In the genomic region with DNA sequence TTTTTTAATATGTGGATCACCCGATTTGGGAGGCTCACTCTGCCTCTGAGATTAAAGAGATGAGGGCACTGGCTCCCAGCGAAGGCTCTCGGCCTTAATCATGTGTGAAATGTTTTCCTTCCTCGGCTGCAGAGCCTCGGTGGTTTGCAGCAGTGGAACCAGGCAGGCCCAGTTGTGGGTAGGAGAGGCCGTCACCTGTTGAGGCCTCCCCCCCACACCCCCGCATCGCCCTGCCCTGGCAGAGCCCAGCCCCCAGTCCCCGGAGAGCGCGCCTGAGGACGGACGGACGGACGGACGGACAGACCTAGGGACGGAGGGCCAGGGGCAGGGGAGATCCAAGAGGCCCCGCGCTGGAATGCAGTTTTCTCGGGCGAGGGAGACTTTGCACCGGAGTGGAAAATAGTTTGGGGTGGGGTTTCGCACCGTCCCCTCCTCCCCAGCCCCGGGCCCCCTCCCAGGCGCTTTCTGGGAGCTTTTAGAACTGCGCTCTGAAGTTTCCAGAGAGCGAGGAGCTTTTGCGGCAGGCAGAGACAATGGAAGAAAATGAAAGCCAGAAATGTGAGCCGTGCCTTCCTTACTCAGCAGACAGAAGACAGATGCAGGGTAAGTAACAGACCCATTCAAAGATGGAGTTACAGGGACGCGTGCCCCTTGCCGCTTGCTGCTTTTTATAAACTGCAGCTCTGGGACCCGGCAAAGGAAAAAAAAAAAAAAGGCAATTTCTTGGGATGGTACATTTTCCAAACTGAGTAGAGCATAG, we compare ENCODE assay signal across 9 cellular contexts.
DNase-seq lines count a peak whose midpoint lies in the region; ATAC-seq and TF ChIP-seq lines count a peak whose summit lies in the region.
"Had no signal": no experiment of that assay in that cellular context is flagged by ENCODE, and none has a peak within 500 bp of the region (broad histone marks: within the 10 kb centered on the region; RNA-seq: fewer than 3 reads in every experiment).

A gene with protein sequence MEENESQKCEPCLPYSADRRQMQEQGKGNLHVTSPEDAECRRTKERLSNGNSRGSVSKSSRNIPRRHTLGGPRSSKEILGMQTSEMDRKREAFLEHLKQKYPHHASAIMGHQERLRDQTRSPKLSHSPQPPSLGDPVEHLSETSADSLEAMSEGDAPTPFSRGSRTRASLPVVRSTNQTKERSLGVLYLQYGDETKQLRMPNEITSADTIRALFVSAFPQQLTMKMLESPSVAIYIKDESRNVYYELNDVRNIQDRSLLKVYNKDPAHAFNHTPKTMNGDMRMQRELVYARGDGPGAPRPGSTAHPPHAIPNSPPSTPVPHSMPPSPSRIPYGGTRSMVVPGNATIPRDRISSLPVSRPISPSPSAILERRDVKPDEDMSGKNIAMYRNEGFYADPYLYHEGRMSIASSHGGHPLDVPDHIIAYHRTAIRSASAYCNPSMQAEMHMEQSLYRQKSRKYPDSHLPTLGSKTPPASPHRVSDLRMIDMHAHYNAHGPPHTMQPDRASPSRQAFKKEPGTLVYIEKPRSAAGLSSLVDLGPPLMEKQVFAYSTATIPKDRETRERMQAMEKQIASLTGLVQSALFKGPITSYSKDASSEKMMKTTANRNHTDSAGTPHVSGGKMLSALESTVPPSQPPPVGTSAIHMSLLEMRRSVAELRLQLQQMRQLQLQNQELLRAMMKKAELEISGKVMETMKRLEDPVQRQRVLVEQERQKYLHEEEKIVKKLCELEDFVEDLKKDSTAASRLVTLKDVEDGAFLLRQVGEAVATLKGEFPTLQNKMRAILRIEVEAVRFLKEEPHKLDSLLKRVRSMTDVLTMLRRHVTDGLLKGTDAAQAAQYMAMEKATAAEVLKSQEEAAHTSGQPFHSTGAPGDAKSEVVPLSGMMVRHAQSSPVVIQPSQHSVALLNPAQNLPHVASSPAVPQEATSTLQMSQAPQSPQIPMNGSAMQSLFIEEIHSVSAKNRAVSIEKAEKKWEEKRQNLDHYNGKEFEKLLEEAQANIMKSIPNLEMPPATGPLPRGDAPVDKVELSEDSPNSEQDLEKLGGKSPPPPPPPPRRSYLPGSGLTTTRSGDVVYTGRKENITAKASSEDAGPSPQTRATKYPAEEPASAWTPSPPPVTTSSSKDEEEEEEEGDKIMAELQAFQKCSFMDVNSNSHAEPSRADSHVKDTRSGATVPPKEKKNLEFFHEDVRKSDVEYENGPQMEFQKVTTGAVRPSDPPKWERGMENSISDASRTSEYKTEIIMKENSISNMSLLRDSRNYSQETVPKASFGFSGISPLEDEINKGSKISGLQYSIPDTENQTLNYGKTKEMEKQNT (N-terminal part only) (plus strand): TSS at position 478 of the 760 bp plus-strand sequence. CDS start 56 bp downstream, at position 534.

- H3K4me3 ChIP-seq in ACC112 (ENCODE audit: low read depth, low read length) (peak within 1 kb of the TSS; percentile 78), astrocyte of the spinal cord (ENCODE audit: low read depth, low read length) (peak within 1 kb of the TSS; percentile 56)

- ATAC-seq in GM19023 (IDR thresholded peaks at IDR 0.05; ENCODE audit: unreplicated experiment) = peak; percentile 37

- H3K4me1 ChIP-seq in ACC112 (ENCODE audit: control insufficient read depth, insufficient read depth, low read length, unreplicated experiment) = no peaks in the 10 kb centered on the region

- in situ Hi-C loops in astrocyte of the spinal cord (cut with HindIII; ENCODE audit: low sequenced_read_pairs) = no loop called here

- H3K27me3 ChIP-seq in ACC112 (ENCODE audit: insufficient read depth, low read length) = no peaks in the 10 kb centered on the region; the same call in 1 of the 2 replicates

- H2AFZ ChIP-seq in ACC112 (ENCODE audit: low read length, unreplicated experiment) = peak within 1 kb of the TSS; percentile 78

- TF ChIP-seq CTCF in astrocyte of the spinal cord (IDR thresholded peaks at IDR 0.05; ENCODE audit: low read depth, low read length) = no peak

- peak; percentile 2 for DNase-seq in HK-2 (ENCODE audit: unreplicated experiment)
- peak; percentile 61 for DNase-seq in astrocyte of the spinal cord (ENCODE audit: low read depth, low spot score)
- DNase-seq in iris pigment epithelial cell (ENCODE audit: low read depth) = peak; percentile 59
- DNase-seq in stimulated activated CD8-positive, alpha-beta memory T cell treated with anti-CD3 and anti-CD28 coated beads, Interleukin-4, amount 100 ng/mL, for 48 hours = peak; percentile 24
- DNase-seq in GOT3 (lab: John Stamatoyannopoulos, UW) = no peak
- DNase-seq in effector CD8-positive, alpha-beta T cell (lab: John Stamatoyannopoulos, UW) = no peak

- no peaks in the 10 kb centered on the region for H3K79me2 ChIP-seq in ACC112 (ENCODE audit: control insufficient read depth, insufficient read depth, low read length, unreplicated experiment)

- H3K36me3 ChIP-seq in ACC112 (ENCODE audit: insufficient read depth, low read length) = no peaks in the 10 kb centered on the region
- H3K36me3 ChIP-seq: neutrophil had no signal

- no peak within 1 kb of the TSS for H3K27ac ChIP-seq in ACC112 (ENCODE audit: low read depth, low read length)
- H3K27ac ChIP-seq: neutrophil had no signal

Comparison
In these comparisons a context has a peak if more than half of its experiments do, and no peak if none do; other contexts are left out.
1. DNase-seq: peak in HK-2 (single experiment), astrocyte of the spinal cord (single experiment), iris pigment epithelial cell (single experiment) and stimulated activated CD8-positive, alpha-beta memory T cell treated with anti-CD3 and anti-CD28 coated beads, Interleukin-4, amount 100 ng/mL, for 48 hours (single experiment); none in GOT3 (single experiment) and effector CD8-positive, alpha-beta T cell (single experiment).